In the genomic region with DNA sequence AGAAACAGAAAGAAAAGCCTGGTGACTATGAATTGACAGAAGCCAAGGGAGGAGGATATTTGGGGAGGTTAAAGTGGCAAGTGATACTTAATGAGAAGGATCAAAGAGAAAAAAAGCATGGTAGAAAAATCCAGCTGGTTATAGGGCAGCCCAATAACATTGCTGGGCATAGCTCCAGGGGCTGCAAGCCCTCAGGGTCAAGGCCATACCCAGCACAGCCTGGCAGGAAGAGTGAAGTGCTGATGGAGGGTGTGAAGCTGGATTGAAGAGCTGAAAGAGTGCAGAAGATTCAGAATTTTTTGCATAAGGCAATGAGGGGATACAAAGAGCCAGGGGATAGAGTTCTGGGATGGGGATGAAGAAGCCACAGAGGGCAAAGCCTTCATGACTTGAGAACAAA, we compare ENCODE assay signal across 22 cellular contexts. TPM values are rescaled to one million over a fixed set of nuclear protein-coding genes. Genes with fewer than 3 reads are reported as not detected.
DNase-seq lines count a peak whose midpoint lies in the region; ATAC-seq, FAIRE-seq and TF ChIP-seq lines count a peak whose summit lies in the region.
"Had no signal": no experiment of that assay in that cellular context is flagged by ENCODE, and none has a peak within 500 bp of the region (broad histone marks: within the 10 kb centered on the region; RNA-seq: fewer than 3 reads in every experiment).

No MANE protein-coding gene starts in this region.

- H3K9me3 ChIP-seq in right cardiac atrium (ENCODE audit: control insufficient read depth, low read length) (no peaks in the 10 kb centered on the region), keratinocyte (ENCODE audit: control insufficient read depth, low read depth, low read length) (no peaks in the 10 kb centered on the region), testis (no peaks in the 10 kb centered on the region)
- H3K9me3 ChIP-seq: Peyer's patch had no signal

- no peaks in the 10 kb centered on the region for H4K20me1 ChIP-seq in keratinocyte (ENCODE audit: control insufficient read depth, extremely low read depth, insufficient read depth, low read length)

- H2AFZ ChIP-seq in keratinocyte (ENCODE audit: control insufficient read depth, low read length) = no peak overlapping the region

- H3K4me3 ChIP-seq in right cardiac atrium (ENCODE audit: low read length) = no peak overlapping the region
- H3K4me3 ChIP-seq in keratinocyte (ENCODE audit: control insufficient read depth in 2 of 3, extremely low read depth in 1 of 3, insufficient read depth in 2 of 3, low read depth in 1 of 3, low read length in 3 of 3) = no peak overlapping the region
- H3K4me3 ChIP-seq in testis = no peak overlapping the region
- H3K4me3 ChIP-seq: Peyer's patch had no signal

- H3K4me2 ChIP-seq in keratinocyte (ENCODE audit: control insufficient read depth, extremely low read depth, insufficient read depth, low read depth, low read length) = no peak overlapping the region

- H3K4me1 Mint-ChIP-seq in activated T-cell treated with anti-CD3 and anti-CD28 coated beads, Interleukin-2, amount 50 U/mL, for 24 hours (ENCODE audit: low read depth) = peaks cover 54% of the 10 kb centered on the region

- no peaks in the 10 kb centered on the region for H3K9me1 ChIP-seq in keratinocyte (ENCODE audit: control insufficient read depth, extremely low read depth, insufficient read depth, low read length)

- peak; percentile 50 for ATAC-seq in left ventricle myocardium superior
- no peak for ATAC-seq in right cardiac atrium
- ATAC-seq in GM19452 (IDR thresholded peaks at IDR 0.05; ENCODE audit: unreplicated experiment) = no peak

- H3K79me2 ChIP-seq in keratinocyte (ENCODE audit: control insufficient read depth, insufficient read depth, low read length) = no peaks in the 10 kb centered on the region

- no peaks in the 10 kb centered on the region for H3K27me3 Mint-ChIP-seq in activated T-cell treated with anti-CD3 and anti-CD28 coated beads, Interleukin-2, amount 50 U/mL, for 24 hours

- H3K27ac Mint-ChIP-seq in activated T-cell treated with anti-CD3 and anti-CD28 coated beads, Interleukin-2, amount 50 U/mL, for 24 hours = peak overlapping the region; percentile 47

- no peaks in the 10 kb centered on the region for H3K27me3 ChIP-seq in right cardiac atrium (ENCODE audit: control insufficient read depth, insufficient read depth)
- no peaks in the 10 kb centered on the region for H3K27me3 ChIP-seq in keratinocyte (ENCODE audit: control insufficient read depth, extremely low read depth, insufficient read depth, low read length)
- H3K27me3 ChIP-seq in testis = no peaks in the 10 kb centered on the region
- H3K27me3 ChIP-seq: Peyer's patch had no signal

- no peaks in the 10 kb centered on the region for H3K36me3 ChIP-seq in keratinocyte (ENCODE audit: control insufficient read depth in 2 of 2, extremely low read depth in 1 of 2, insufficient read depth in 2 of 2, low read length in 2 of 2)
- no peaks in the 10 kb centered on the region for H3K36me3 ChIP-seq in testis (ENCODE audit: low read depth, missing control alignments)
- H3K36me3 ChIP-seq: Peyer's patch had no signal

- dilution Hi-C loops in keratinocyte (cut with MboI; ENCODE audit: extremely low pct_ligation_motif_present, low sequenced_read_pairs) = no loop called here

- no peak for TF ChIP-seq CTCF in keratinocyte (optimal IDR thresholded peaks at IDR 0.05 in 1 of 3, IDR thresholded peaks at IDR 0.05 in 1 of 3, conservative IDR thresholded peaks at IDR 0.05 in 1 of 3; ENCODE audit: extremely low read depth in 1 of 3, insufficient read depth in 2 of 3, low read length in 3 of 3)
- no peak for TF ChIP-seq CTCF in testis (IDR thresholded peaks at IDR 0.05)

- H3K27ac ChIP-seq in right cardiac atrium (ENCODE audit: low read length) (no peak overlapping the region), keratinocyte (ENCODE audit: control insufficient read depth, insufficient read depth, low read length) (no peak overlapping the region), testis (peak overlapping the region in 1 of 2 donors; percentile 13)
- H3K27ac ChIP-seq: Peyer's patch had no signal

- no peaks in the 10 kb centered on the region for H3K9me3 Mint-ChIP-seq in activated T-cell treated with anti-CD3 and anti-CD28 coated beads, Interleukin-2, amount 50 U/mL, for 24 hours
- H3K9me3 Mint-ChIP-seq: CD4-positive, CD25-positive, alpha-beta regulatory T cell had no signal

- no peak for TF ChIP-seq POLR2A in testis (IDR thresholded peaks at IDR 0.05)

- DNase-seq in activated T-cell treated with anti-CD3 and anti-CD28 coated beads, Interleukin-2, amount 50 U/mL, for 24 hours = no peak
- DNase-seq in activated T-cell treated with anti-CD3 and anti-CD28 coated beads for 4 hours (no peak), left ventricle myocardium superior (no peak), right cardiac atrium (no peak), keratinocyte (ENCODE audit: low read depth, low spot score) (no peak), testis (peak; percentile 47)
- DNase-seq: CD4-positive, CD25-positive, alpha-beta regulatory T cell; DMS 273 treated with DMSO at 0.1 percent for 48 hours; DMS79 treated with DMSO at 0.1 percent for 48 hours; H7; Kasumi-1; NCI-H1694; NCI-H2081; NCI-H2171; NCI-H345; NCI-H524; NCI-H774; Peyer's patch had no signal

- H3K36me3 Mint-ChIP-seq in activated T-cell treated with anti-CD3 and anti-CD28 coated beads, Interleukin-2, amount 50 U/mL, for 24 hours (ENCODE audit: low read depth) = no peaks in the 10 kb centered on the region

- FAIRE-seq in keratinocyte (lab: Jason Lieb, UNC) = peak; percentile 48

- H3K4me1 ChIP-seq in right cardiac atrium (ENCODE audit: control insufficient read depth, insufficient read depth, low read length) (peaks cover 7% of the 10 kb centered on the region), keratinocyte (ENCODE audit: control insufficient read depth, extremely low read depth, insufficient read depth, low read length) (peaks cover 19% of the 10 kb centered on the region), testis (peaks cover 4% of the 10 kb centered on the region)
- H3K4me1 ChIP-seq: Peyer's patch had no signal

- no peak overlapping the region for H3K4me3 Mint-ChIP-seq in activated T-cell treated with anti-CD3 and anti-CD28 coated beads, Interleukin-2, amount 50 U/mL, for 24 hours
- H3K4me3 Mint-ChIP-seq: CD4-positive, CD25-positive, alpha-beta regulatory T cell had no signal

- intact Hi-C loops in left ventricle myocardium superior (cut with micrococcal nuclease) (loop anchor here (10.0 kb wide), 1 partner anchor 48 kb away; no protein-coding TSS in a partner anchor), right cardiac atrium (cut with DNase I) (loop anchor here (5.0 to 10.0 kb wide), 4 partner anchors 48 to 92 kb away; no protein-coding TSS in a partner anchor), testis (cut with DNase I; ENCODE audit: low total_unique reads) (loop anchor here (10.0 kb wide), 1 partner anchor 48 kb away; no protein-coding TSS in a partner anchor)

- H3K9ac ChIP-seq in keratinocyte (ENCODE audit: control insufficient read depth, extremely low read depth, insufficient read depth, low read length) = no peak overlapping the region

RNA-seq across cellular contexts. Expression of a gene that starts 8.0 kb away (rescaled TPM):
- total RNA-seq in left ventricle myocardium superior (2.8 TPM), right cardiac atrium (1 to 10 TPM; 1.0 to 4.3 (median 2.7) TPM), testis (10 to 100 TPM; 17.6 to 18.0 TPM)
- polyA plus RNA-seq in right cardiac atrium (1.5 TPM), keratinocyte (2.7 to 7.4 TPM (median 3.4 TPM) in 3 replicates), testis (ENCODE audit: insufficient read depth, low read depth, low replicate concordance) (19.5 TPM)
- 1.0 TPM for polyA plus RNA-seq in keratinocyte (2011; ENCODE audit: low read depth)
- 1.3 and 1.9 TPM in 2 replicates for polyA plus RNA-seq in keratinocyte (2011; cell fraction: cytosol; rRNA removed)
- 3.9 and 4.0 TPM in 2 replicates for polyA plus RNA-seq in keratinocyte (2011; cell fraction: nucleus; rRNA removed)
- 1.4 and 5.4 TPM in 2 replicates for polyA plus RNA-seq in keratinocyte (2012; ENCODE audit: low replicate concordance)
- 0.22 to 1.7 TPM in 2 of 3 replicates, not detected in the other for polyA minus RNA-seq in keratinocyte
- not detected for polyA minus RNA-seq in keratinocyte (2011; cell fraction: cytosol; rRNA and poly(A)+ RNA removed)
- 0.84 and 3.9 TPM in 2 replicates for polyA minus RNA-seq in keratinocyte (2011; cell fraction: nucleus; rRNA and poly(A)+ RNA removed)
- total RNA-seq: H7, OCI-LY7 had no signal

RNA-seq across cellular contexts. Expression of a gene that starts 21.5 kb away (rescaled TPM):
- 594 TPM for total RNA-seq in left ventricle myocardium superior
- total RNA-seq in right cardiac atrium = 100 to 1,000 TPM in 3 of 4 donors, 10 to 100 TPM in 1; 77.4 to 414 (median 243) TPM
- polyA plus RNA-seq in right cardiac atrium = 398 TPM
- 31.1 to 60.5 TPM (median 46.2 TPM) in 3 replicates for polyA plus RNA-seq in keratinocyte
- 2.0 TPM for polyA plus RNA-seq in keratinocyte (2011; ENCODE audit: low read depth)
- polyA plus RNA-seq in keratinocyte (2011; cell fraction: cytosol; rRNA removed) = 45.2 and 67.2 TPM in 2 replicates
- 31.3 and 33.3 TPM in 2 replicates for polyA plus RNA-seq in keratinocyte (2011; cell fraction: nucleus; rRNA removed)
- polyA plus RNA-seq in keratinocyte (2012; ENCODE audit: low replicate concordance) = 3.9 and 107 TPM in 2 replicates
- polyA minus RNA-seq in keratinocyte = 10.4 to 24.7 TPM (median 10.7 TPM) in 3 replicates
- 65.2 TPM for polyA minus RNA-seq in keratinocyte (2011; cell fraction: cytosol; rRNA and poly(A)+ RNA removed)
- polyA minus RNA-seq in keratinocyte (2011; cell fraction: nucleus; rRNA and poly(A)+ RNA removed) = 10.7 and 14.3 TPM in 2 replicates
- 10 to 100 TPM; 73.5 to 84.1 TPM for total RNA-seq in testis
- 59.1 TPM for polyA plus RNA-seq in testis (ENCODE audit: insufficient read depth, low read depth, low replicate concordance)
- total RNA-seq: CD4-positive, CD25-positive, alpha-beta regulatory T cell; MCF 10A; OCI-LY7 had no signal

RNA-seq across cellular contexts. Expression of a gene that starts 44.4 kb away (rescaled TPM):
- total RNA-seq in left ventricle myocardium superior (5.2 TPM), right cardiac atrium (10 to 100 TPM in 2 of 4 donors, 1 to 10 TPM in 2; 3.0 to 13.7 (median 11.0) TPM), testis (1 to 10 TPM; 1.6 to 2.0 TPM)
- polyA plus RNA-seq in right cardiac atrium (4.9 TPM), keratinocyte (659 to 1,206 TPM (median 953 TPM) in 3 replicates), testis (ENCODE audit: insufficient read depth, low read depth, low replicate concordance) (1.7 TPM)
- polyA plus RNA-seq in keratinocyte (2011; ENCODE audit: low read depth) = 649 TPM
- polyA plus RNA-seq in keratinocyte (2011; cell fraction: cytosol; rRNA removed) = 240 and 422 TPM in 2 replicates
- 2,965 and 3,376 TPM in 2 replicates for polyA plus RNA-seq in keratinocyte (2011; cell fraction: nucleus; rRNA removed)
- polyA plus RNA-seq in keratinocyte (2012; ENCODE audit: low replicate concordance) = 638 and 1,913 TPM in 2 replicates
- polyA minus RNA-seq in keratinocyte = 1,171 to 2,790 TPM (median 1,215 TPM) in 3 replicates
- polyA minus RNA-seq in keratinocyte (2011; cell fraction: cytosol; rRNA and poly(A)+ RNA removed) = 1,139 TPM
- 3,983 and 4,160 TPM in 2 replicates for polyA minus RNA-seq in keratinocyte (2011; cell fraction: nucleus; rRNA and poly(A)+ RNA removed)

RNA-seq across cellular contexts. Expression of a gene that starts 59.2 kb away (rescaled TPM):
- total RNA-seq in left ventricle myocardium superior (1.9 TPM), right cardiac atrium (1 to 10 TPM in 3 of 4 donors, under 1 TPM in 1; 0.91 to 2.7 (median 1.4) TPM), testis (1 to 10 TPM in 1 of 2 donors, under 1 TPM in 1; 0.63 to 3.3 TPM)
- polyA plus RNA-seq in right cardiac atrium (0.63 TPM), keratinocyte (0.08 to 0.16 TPM in 2 of 3 replicates, not detected in the other), testis (ENCODE audit: insufficient read depth, low read depth, low replicate concordance) (9.2 TPM)
- not detected for polyA plus RNA-seq in keratinocyte (2011; ENCODE audit: low read depth)
- not detected in 2 replicates for polyA plus RNA-seq in keratinocyte (2011; cell fraction: cytosol; rRNA removed)
- 0.05 and 0.10 TPM in 2 replicates for polyA plus RNA-seq in keratinocyte (2011; cell fraction: nucleus; rRNA removed)
- polyA plus RNA-seq in keratinocyte (2012; ENCODE audit: low replicate concordance) = 3.2 and 4.7 TPM in 2 replicates
- 0.19 TPM in 1 of 3 replicates, not detected in the others for polyA minus RNA-seq in keratinocyte
- polyA minus RNA-seq in keratinocyte (2011; cell fraction: cytosol; rRNA and poly(A)+ RNA removed) = not detected
- polyA minus RNA-seq in keratinocyte (2011; cell fraction: nucleus; rRNA and poly(A)+ RNA removed) = 2.0 and 2.9 TPM in 2 replicates
- total RNA-seq: H7, MCF 10A had no signal
- polyA plus RNA-seq: BJ had no signal
